In the genomic region with DNA sequence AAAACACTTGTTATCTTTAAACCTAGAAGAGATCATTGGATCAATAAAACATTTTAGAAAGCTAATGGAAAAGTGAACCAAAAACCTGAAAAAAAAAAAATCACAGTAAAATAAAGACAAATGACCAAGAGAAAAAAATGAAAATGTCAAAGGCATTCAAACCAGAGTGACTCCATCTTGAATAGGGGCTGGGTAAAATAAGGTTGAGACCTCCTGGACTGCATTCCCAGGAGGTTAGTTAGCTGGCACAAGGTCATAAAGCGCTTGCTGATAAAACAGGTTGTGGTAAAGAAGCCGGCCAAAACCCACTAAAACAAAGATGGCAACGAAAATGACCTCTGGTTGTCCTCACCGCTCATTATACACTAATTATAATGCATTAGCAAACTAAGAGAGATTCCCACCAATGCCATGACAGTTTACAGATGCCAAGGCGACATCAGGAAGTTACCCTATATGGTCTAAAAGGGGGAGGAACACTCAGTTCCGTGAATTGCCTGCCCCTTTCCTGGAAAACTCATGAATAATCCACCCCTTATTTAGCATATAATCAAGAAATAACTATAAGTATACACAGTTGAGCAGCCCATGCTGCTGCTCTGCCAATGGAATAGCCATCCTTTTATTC, we compare ENCODE assay signal across 1 cellular context.
TF ChIP-seq lines count a peak whose summit lies in the region.

No MANE protein-coding gene starts in this region.

TF ChIP-seq in K562, 482 proteins besides CTCF, POLR2A, EP300 and RAD21 (continued from another document and continues in another):
- TF ChIP-seq, protein P1, sequence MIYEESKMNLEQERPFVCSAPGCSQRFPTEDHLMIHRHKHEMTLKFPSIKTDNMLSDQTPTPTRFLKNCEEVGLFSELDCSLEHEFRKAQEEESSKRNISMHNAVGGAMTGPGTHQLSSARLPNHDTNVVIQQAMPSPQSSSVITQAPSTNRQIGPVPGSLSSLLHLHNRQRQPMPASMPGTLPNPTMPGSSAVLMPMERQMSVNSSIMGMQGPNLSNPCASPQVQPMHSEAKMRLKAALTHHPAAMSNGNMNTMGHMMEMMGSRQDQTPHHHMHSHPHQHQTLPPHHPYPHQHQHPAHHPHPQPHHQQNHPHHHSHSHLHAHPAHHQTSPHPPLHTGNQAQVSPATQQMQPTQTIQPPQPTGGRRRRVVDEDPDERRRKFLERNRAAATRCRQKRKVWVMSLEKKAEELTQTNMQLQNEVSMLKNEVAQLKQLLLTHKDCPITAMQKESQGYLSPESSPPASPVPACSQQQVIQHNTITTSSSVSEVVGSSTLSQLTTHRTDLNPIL (CRISPR knock-in tag; IDR thresholded peaks at IDR 0.05) = no peak
- TF ChIP-seq TCFL5 (CRISPR knock-in tag; conservative IDR thresholded peaks at IDR 0.05) (no peak), DLX4 (CRISPR knock-in tag; IDR thresholded peaks at IDR 0.05) (no peak), HMG20A (CRISPR knock-in tag; conservative IDR thresholded peaks at IDR 0.05) (no peak), BHLHE40 (IDR thresholded peaks at IDR 0.05; ENCODE audit: low read length) (no peak), ZNF609 (CRISPR knock-in tag; IDR thresholded peaks at IDR 0.05; ENCODE audit: borderline replicate concordance) (no peak), SREBF1 (IDR thresholded peaks at IDR 0.05; ENCODE audit: borderline replicate concordance, low read depth, low read length) (no peak), YY1 (IDR thresholded peaks at IDR 0.05; ENCODE audit: borderline replicate concordance in 1 of 3, control insufficient read depth in 1 of 3, extremely low read depth in 1 of 3, insufficient read depth in 3 of 3, insufficient read length in 1 of 3, insufficient replicate concordance in 2 of 3, low read depth in 1 of 3, low read length in 2 of 3) (no peak), RBM22 (IDR thresholded peaks at IDR 0.05; ENCODE audit: low read depth, low read length, poor library complexity, severe bottlenecking) (no peak), CEBPG (CRISPR knock-in tag; IDR thresholded peaks at IDR 0.05) (no peak), CEBPG (tag; conservative IDR thresholded peaks at IDR 0.05 in 1 of 2, IDR thresholded peaks at IDR 0.05 in 1 of 2) (no peak), TSHZ1 (CRISPR knock-in tag; IDR thresholded peaks at IDR 0.05) (0 out of 2 replicates have a peak, but pooled peaks have one; percentile 33), NR2C1 (IDR thresholded peaks at IDR 0.05) (no peak), NR2C1 (tag; IDR thresholded peaks at IDR 0.05) (peak; percentile 63), E2F3 (CRISPR knock-in tag; IDR thresholded peaks at IDR 0.05) (no peak), CEBPB (tag; IDR thresholded peaks at IDR 0.05) (no peak), ZBTB1 (CRISPR knock-in tag; IDR thresholded peaks at IDR 0.05; ENCODE audit: borderline replicate concordance, low read depth) (no peak), RBM15 (IDR thresholded peaks at IDR 0.05; ENCODE audit: insufficient read depth, low read length) (no peak), EGR1 (conservative IDR thresholded peaks at IDR 0.05) (0 out of 2 replicates have a peak, but pooled peaks have one; percentile 13), MITF (IDR thresholded peaks at IDR 0.05) (no peak), LCOR (CRISPR knock-in tag; IDR thresholded peaks at IDR 0.05) (no peak), EZH2 (IDR thresholded peaks at IDR 0.05; ENCODE audit: borderline replicate concordance, low read depth, low read length) (no peak), HNRNPUL1 (IDR thresholded peaks at IDR 0.05; ENCODE audit: low read length) (no peak), THRAP3 (IDR thresholded peaks at IDR 0.05; ENCODE audit: borderline replicate concordance) (no peak), CSDE1 (IDR thresholded peaks at IDR 0.05) (no peak), ZNF740 (CRISPR knock-in tag; IDR thresholded peaks at IDR 0.05) (no peak), ZNF740 (tag; IDR thresholded peaks at IDR 0.05) (peak in 1 of 2 experiments; percentile 75; a peak in 1 of 4 replicates), SREBF2 (CRISPR knock-in tag; IDR thresholded peaks at IDR 0.05) (no peak), ZNF766 (CRISPR knock-in tag; conservative IDR thresholded peaks at IDR 0.05) (no peak), NFYB (IDR thresholded peaks at IDR 0.05; ENCODE audit: extremely low read depth, insufficient read length) (no peak), U2AF1 (optimal IDR thresholded peaks at IDR 0.05; ENCODE audit: low read depth, low read length) (no peak), MBD1 (CRISPR knock-in tag; IDR thresholded peaks at IDR 0.05) (no peak)
- TF ChIP-seq, protein P2, sequence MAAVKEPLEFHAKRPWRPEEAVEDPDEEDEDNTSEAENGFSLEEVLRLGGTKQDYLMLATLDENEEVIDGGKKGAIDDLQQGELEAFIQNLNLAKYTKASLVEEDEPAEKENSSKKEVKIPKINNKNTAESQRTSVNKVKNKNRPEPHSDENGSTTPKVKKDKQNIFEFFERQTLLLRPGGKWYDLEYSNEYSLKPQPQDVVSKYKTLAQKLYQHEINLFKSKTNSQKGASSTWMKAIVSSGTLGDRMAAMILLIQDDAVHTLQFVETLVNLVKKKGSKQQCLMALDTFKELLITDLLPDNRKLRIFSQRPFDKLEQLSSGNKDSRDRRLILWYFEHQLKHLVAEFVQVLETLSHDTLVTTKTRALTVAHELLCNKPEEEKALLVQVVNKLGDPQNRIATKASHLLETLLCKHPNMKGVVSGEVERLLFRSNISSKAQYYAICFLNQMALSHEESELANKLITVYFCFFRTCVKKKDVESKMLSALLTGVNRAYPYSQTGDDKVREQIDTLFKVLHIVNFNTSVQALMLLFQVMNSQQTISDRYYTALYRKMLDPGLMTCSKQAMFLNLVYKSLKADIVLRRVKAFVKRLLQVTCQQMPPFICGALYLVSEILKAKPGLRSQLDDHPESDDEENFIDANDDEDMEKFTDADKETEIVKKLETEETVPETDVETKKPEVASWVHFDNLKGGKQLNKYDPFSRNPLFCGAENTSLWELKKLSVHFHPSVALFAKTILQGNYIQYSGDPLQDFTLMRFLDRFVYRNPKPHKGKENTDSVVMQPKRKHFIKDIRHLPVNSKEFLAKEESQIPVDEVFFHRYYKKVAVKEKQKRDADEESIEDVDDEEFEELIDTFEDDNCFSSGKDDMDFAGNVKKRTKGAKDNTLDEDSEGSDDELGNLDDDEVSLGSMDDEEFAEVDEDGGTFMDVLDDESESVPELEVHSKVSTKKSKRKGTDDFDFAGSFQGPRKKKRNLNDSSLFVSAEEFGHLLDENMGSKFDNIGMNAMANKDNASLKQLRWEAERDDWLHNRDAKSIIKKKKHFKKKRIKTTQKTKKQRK (IDR thresholded peaks at IDR 0.05; ENCODE audit: borderline replicate concordance, low read depth, low read length) = no peak
- TF ChIP-seq, protein P3, sequence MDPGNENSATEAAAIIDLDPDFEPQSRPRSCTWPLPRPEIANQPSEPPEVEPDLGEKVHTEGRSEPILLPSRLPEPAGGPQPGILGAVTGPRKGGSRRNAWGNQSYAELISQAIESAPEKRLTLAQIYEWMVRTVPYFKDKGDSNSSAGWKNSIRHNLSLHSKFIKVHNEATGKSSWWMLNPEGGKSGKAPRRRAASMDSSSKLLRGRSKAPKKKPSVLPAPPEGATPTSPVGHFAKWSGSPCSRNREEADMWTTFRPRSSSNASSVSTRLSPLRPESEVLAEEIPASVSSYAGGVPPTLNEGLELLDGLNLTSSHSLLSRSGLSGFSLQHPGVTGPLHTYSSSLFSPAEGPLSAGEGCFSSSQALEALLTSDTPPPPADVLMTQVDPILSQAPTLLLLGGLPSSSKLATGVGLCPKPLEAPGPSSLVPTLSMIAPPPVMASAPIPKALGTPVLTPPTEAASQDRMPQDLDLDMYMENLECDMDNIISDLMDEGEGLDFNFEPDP (CRISPR knock-in tag; IDR thresholded peaks at IDR 0.05) = no peak
- TF ChIP-seq, protein P4, sequence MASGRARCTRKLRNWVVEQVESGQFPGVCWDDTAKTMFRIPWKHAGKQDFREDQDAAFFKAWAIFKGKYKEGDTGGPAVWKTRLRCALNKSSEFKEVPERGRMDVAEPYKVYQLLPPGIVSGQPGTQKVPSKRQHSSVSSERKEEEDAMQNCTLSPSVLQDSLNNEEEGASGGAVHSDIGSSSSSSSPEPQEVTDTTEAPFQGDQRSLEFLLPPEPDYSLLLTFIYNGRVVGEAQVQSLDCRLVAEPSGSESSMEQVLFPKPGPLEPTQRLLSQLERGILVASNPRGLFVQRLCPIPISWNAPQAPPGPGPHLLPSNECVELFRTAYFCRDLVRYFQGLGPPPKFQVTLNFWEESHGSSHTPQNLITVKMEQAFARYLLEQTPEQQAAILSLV (tag; IDR thresholded peaks at IDR 0.05) = peak; percentile 43; the same call in 1 of the 2 replicates
